In genomic region chr1:41497056-41497440, GRCh38 we compare ENCODE assay signal across 13 cellular contexts. TPM values are rescaled to one million over a fixed set of nuclear protein-coding genes. Genes with fewer than 3 reads are reported as not detected.
DNase-seq lines count a peak whose midpoint lies in the region; ATAC-seq, FAIRE-seq and TF ChIP-seq lines count a peak whose summit lies in the region.
"Had no signal": no experiment of that assay in that cellular context is flagged by ENCODE, and none has a peak within 500 bp of the region (broad histone marks: within the 10 kb centered on the region; RNA-seq: fewer than 3 reads in every experiment).

No MANE protein-coding gene starts in this region.

- ATAC-seq in heart left ventricle (peak in 1 of 4 donors; percentile 0), psoas muscle (no peak), HG03025 (IDR thresholded peaks at IDR 0.05; ENCODE audit: low FRiP score, unreplicated experiment) (no peak)
- ATAC-seq: effector memory CD8-positive, alpha-beta T cell had no signal

- no peak for FAIRE-seq in small intestine (lab: Jason Lieb, UNC)
- FAIRE-seq: GM12892 had no signal

- intact Hi-C loops in heart left ventricle (cut with DNase I) (loop anchor here in 1 of 10 donors (5.0 kb wide), 1 partner anchor 65 kb away; no protein-coding TSS in a partner anchor), psoas muscle (cut with DNase I) (no loop called here)

- TF ChIP-seq CTCF in heart left ventricle (IDR thresholded peaks at IDR 0.05) (no peak), psoas muscle (IDR thresholded peaks at IDR 0.05) (no peak), GM13976 (IDR thresholded peaks at IDR 0.05; ENCODE audit: borderline replicate concordance, control extremely low read depth, extremely low read depth, insufficient read depth, missing control alignments) (no peak)

- H3K27me3 ChIP-seq in heart left ventricle (peaks cover 0 to 11% (median 0%) of the 10 kb centered on the region in 9 donors), psoas muscle (ENCODE audit: insufficient read depth in 3 of 3, low read length in 2 of 3) (no peaks in the 10 kb centered on the region), small intestine (ENCODE audit: control insufficient read depth in 2 of 2, insufficient read depth in 2 of 2, low read length in 2 of 2) (no peaks in the 10 kb centered on the region)

- no peaks in the 10 kb centered on the region for H3K9me3 ChIP-seq in heart left ventricle
- no peaks in the 10 kb centered on the region for H3K9me3 ChIP-seq in psoas muscle
- no peaks in the 10 kb centered on the region for H3K9me3 ChIP-seq in small intestine (ENCODE audit: control insufficient read depth, low read depth)

- H3K4me1 ChIP-seq in heart left ventricle, result peaks cover 4 to 66% (median 39%) of the 10 kb centered on the region in 12 donors
- peaks cover 50% of the 10 kb centered on the region for H3K4me1 ChIP-seq in psoas muscle
- H3K4me1 ChIP-seq in small intestine (ENCODE audit: control insufficient read depth in 2 of 2, insufficient read depth in 1 of 2, low read depth in 1 of 2, low read length in 1 of 2), result peaks cover 3 to 10% of the 10 kb centered on the region in 2 donors

- H3K36me3 ChIP-seq in heart left ventricle (no peaks in the 10 kb centered on the region), psoas muscle (ENCODE audit: insufficient read depth in 1 of 2, low read depth in 1 of 2) (no peaks in the 10 kb centered on the region), small intestine (ENCODE audit: control insufficient read depth in 2 of 2, insufficient read depth in 2 of 2, low read length in 2 of 2) (no peaks in the 10 kb centered on the region)

- in situ Hi-C loops in GM13976 (cut with MboI; ENCODE audit: low sequenced_read_pairs, unreplicated experiment), result no loop called here

- DNase-seq in DMS53 (lab: John Stamatoyannopoulos, UW), result peak; percentile 85
- peak; percentile 55 for DNase-seq in SW480 (ENCODE audit: low spot score)
- peak in 2 of 5 donors; percentile 45 to 60 for DNase-seq in heart left ventricle
- peak; percentile 33 to 66 for DNase-seq in psoas muscle
- no peak for DNase-seq in UCSD-AML1 (lab: John Stamatoyannopoulos, UW; ENCODE audit: unreplicated experiment)
- DNase-seq in GM13976 (ENCODE audit: low spot score), result no peak
- DNase-seq in small intestine, result no peak
- DNase-seq: activated T-cell treated with anti-CD3 and anti-CD28 coated beads for 4 hours; effector memory CD8-positive, alpha-beta T cell; kidney glomerular epithelial cell had no signal

- WGBS in heart left ventricle, 4 donors, result 86 to 98% (median 89%) methylated on average over 9 to 13 of the region's 13 CpGs
- WGBS in psoas muscle, 3 donors, result 67 to 83% (median 69%) methylated on average over 12 to 13 of the region's 13 CpGs
- WGBS in small intestine, 3 donors, result 70 to 90% (median 79%) methylated on average over 13 of the region's 13 CpGs

- peak overlapping the region; percentile 73 to 96 (median 91) for H3K27ac ChIP-seq in heart left ventricle
- H3K27ac ChIP-seq in psoas muscle, result peak overlapping the region; percentile 93
- H3K27ac ChIP-seq in small intestine (ENCODE audit: low read depth in 1 of 2, low read length in 1 of 2), result peak overlapping the region in 1 of 2 donors; percentile 47

- TF ChIP-seq POLR2A in heart left ventricle (IDR thresholded peaks at IDR 0.05), result no peak

- H3K4me3 ChIP-seq in heart left ventricle, result peak overlapping the region in 1 of 12 donors; percentile 53
- H3K4me3 ChIP-seq in psoas muscle, result peak overlapping the region; percentile 55
- H3K4me3 ChIP-seq in small intestine (ENCODE audit: low read depth in 1 of 2, low read length in 2 of 2), result no peak overlapping the region

RNA-seq across cellular contexts. Expression of gene EDN2, which starts 12.6 kb away (rescaled TPM):
- total RNA-seq in heart left ventricle, result 1 to 10 TPM in 3 of 9 donors, under 1 TPM in 2, not detected in 4; 0.37 to 3.5 (median 1.9) TPM
- polyA plus RNA-seq in heart left ventricle, result 1 to 10 TPM in 1 of 2 donors, under 1 TPM in 1; 0.23 to 2.6 TPM
- not detected for total RNA-seq in psoas muscle
- polyA plus RNA-seq in psoas muscle, result under 1 TPM in 2 of 3 donors, not detected in 1; 0.03 to 0.10 TPM
- polyA plus RNA-seq in small intestine, result 10 to 100 TPM in 2 of 3 donors, 1 to 10 TPM in 1; 5.5 to 22.8 (median 13.5) TPM
- total RNA-seq: T-helper 2 cell treated with Interferon-gamma antibody and Interleukin-4, amounts not matched to agents 100 ng/mL and 5 ng/mL, for 36 hours had no signal

Comparison
In these comparisons a context has a peak if more than half of its experiments do, and no peak if none do; other contexts are left out.
1. DNase-seq: peak in DMS53 (single experiment), SW480 (single experiment) and psoas muscle (2 of 2); none in UCSD-AML1 (single experiment), GM13976 (single experiment) and small intestine (single experiment).